In genomic region chr20:6730929-6731328, GRCh38 we compare ENCODE assay signal across 16 cellular contexts. TPM values are rescaled to one million over a fixed set of nuclear protein-coding genes. Genes with fewer than 3 reads are reported as not detected.
A peak's percentile ranks its signal among the peaks of the same experiment; 100 is the strongest.
DNase-seq lines count a peak whose midpoint lies in the region; ATAC-seq, FAIRE-seq and TF ChIP-seq lines count a peak whose summit lies in the region.
"Had no signal": no experiment of that assay in that cellular context is flagged by ENCODE, and none has a peak within 500 bp of the region (broad histone marks: within the 10 kb centered on the region; RNA-seq: fewer than 3 reads in every experiment).

No MANE protein-coding gene starts in this region.

- H3K27me3 ChIP-seq in right lobe of liver = no peaks in the 10 kb centered on the region
- H3K27me3 ChIP-seq in HepG2 (ENCODE audit: control insufficient read depth in 1 of 2, insufficient read depth in 2 of 2, low read length in 2 of 2) = no peaks in the 10 kb centered on the region
- H3K27me3 ChIP-seq in skeletal muscle tissue (ENCODE audit: control insufficient read depth in 3 of 3, insufficient read depth in 3 of 3, low read length in 3 of 3) = no peaks in the 10 kb centered on the region
- no peaks in the 10 kb centered on the region for H3K27me3 ChIP-seq in esophagus muscularis mucosa
- H3K27me3 ChIP-seq in thyroid gland = no peaks in the 10 kb centered on the region
- H3K27me3 ChIP-seq: BE2C had no signal

- TF ChIP-seq EP300 in HepG2 (IDR thresholded peaks at IDR 0.05; ENCODE audit: low read depth in 2 of 2, low read length in 2 of 2) = no peak
- TF ChIP-seq EP300 in HepG2 (CRISPR knock-in tag; IDR thresholded peaks at IDR 0.05; ENCODE audit: borderline replicate concordance) = no peak
- no peak for TF ChIP-seq EP300 in esophagus muscularis mucosa (IDR thresholded peaks at IDR 0.05)

- POLR2A ChIA-PET in HepG2 (lab: Yijun Ruan, JAX) = no interaction called here

- H3K4me3 ChIP-seq in right lobe of liver = no peak overlapping the region
- H3K4me3 ChIP-seq in HepG2 (replicated peaks in 1 of 3; ENCODE audit: insufficient read depth in 1 of 3, low read depth in 2 of 3, low read length in 3 of 3) = no peak overlapping the region
- H3K4me3 ChIP-seq in skeletal muscle tissue (ENCODE audit: low read length in 3 of 3) = no peak overlapping the region
- no peak overlapping the region for H3K4me3 ChIP-seq in esophagus muscularis mucosa
- no peak overlapping the region for H3K4me3 ChIP-seq in thyroid gland (replicated peaks in 1 of 3)

- TF ChIP-seq CTCF in right lobe of liver (IDR thresholded peaks at IDR 0.05) (no peak), HepG2 (CRISPR knock-in tag; IDR thresholded peaks at IDR 0.05) (no peak), esophagus muscularis mucosa (IDR thresholded peaks at IDR 0.05) (no peak), thyroid gland (IDR thresholded peaks at IDR 0.05) (no peak)

- in situ Hi-C loops in HepG2 (cut with HindIII; ENCODE audit: extremely low pct_ligation_motif_present, low pct_unique_long_range_greater_than_20kb) = no loop called here

- H3K4me1 ChIP-seq in right lobe of liver (peaks cover 0 to 9% (median 4%) of the 10 kb centered on the region in 4 donors), HepG2 (ENCODE audit: insufficient read depth, low read length) (no peaks in the 10 kb centered on the region), skeletal muscle tissue (ENCODE audit: control insufficient read depth in 3 of 3, insufficient read depth in 3 of 3, low read length in 3 of 3) (peaks cover 0 to 4% (median 0%) of the 10 kb centered on the region in 3 donors), esophagus muscularis mucosa (peaks cover 0 to 2% (median 0%) of the 10 kb centered on the region in 4 donors), thyroid gland (peaks cover 8% of the 10 kb centered on the region in 2 donors)
- H3K4me1 ChIP-seq: BE2C had no signal

- no peak for TF ChIP-seq RAD21 in HepG2 (CRISPR knock-in tag; IDR thresholded peaks at IDR 0.05)

- H3K79me2 ChIP-seq in HepG2 (ENCODE audit: insufficient read depth, low read length) = no peaks in the 10 kb centered on the region

- WGBS in right lobe of liver (ENCODE audit: insufficient coverage, low coverage, low lambda C conversion rate, missing lambda C conversion rate) = 55% methylated on average over 2 of the region's 2 CpGs
- WGBS in HepG2 (ENCODE audit: low lambda C conversion rate) = 25% methylated on average over 2 of the region's 2 CpGs
- 56% methylated on average over 2 of the region's 2 CpGs for WGBS in esophagus muscularis mucosa
- WGBS in thyroid gland, 2 donors = 68 to 83% methylated on average over 2 of the region's 2 CpGs

- H3K9ac ChIP-seq in HepG2 (ENCODE audit: insufficient read depth, low read depth, low read length) (no peak overlapping the region), skeletal muscle tissue (ENCODE audit: low read depth in 1 of 3, low read length in 3 of 3) (no peak overlapping the region)

- DNase-seq in right lobe of liver = no peak
- DNase-seq in HepG2 (ENCODE audit: low spot score) = no peak
- no peak for DNase-seq in left lobe of liver (ENCODE audit: low spot score)
- DNase-seq in activated naive CD4-positive, alpha-beta T cell treated with Interleukin-2 at 50 U/mL for 16 hours = no peak
- no peak for DNase-seq in esophagus muscularis mucosa (ENCODE audit: extremely low spot score)
- no peak for DNase-seq in thyroid gland
- DNase-seq: BE2C; Caco-2; CD8-positive, alpha-beta memory T cell; DND-41; GF-D8; IMR-90 had no signal

- no peaks in the 10 kb centered on the region for H4K20me1 ChIP-seq in HepG2 (ENCODE audit: insufficient read depth, low read length)

- peak overlapping the region in 1 of 3 donors; percentile 0 for H3K27ac ChIP-seq in right lobe of liver
- no peak overlapping the region for H3K27ac ChIP-seq in HepG2 (ENCODE audit: extremely low read length, insufficient read depth, low read length)
- H3K27ac ChIP-seq in skeletal muscle tissue (ENCODE audit: low read depth, low read length) = peak overlapping the region; percentile 49
- H3K27ac ChIP-seq in esophagus muscularis mucosa (replicated peaks in 1 of 4) = peak overlapping the region in 1 of 4 donors; percentile 59
- no peak overlapping the region for H3K27ac ChIP-seq in thyroid gland

- ATAC-seq in right lobe of liver (peak; percentile 17 to 58 (median 34)), HepG2 (no peak), left lobe of liver (peak; percentile 38)
- ATAC-seq: HCT116 had no signal

- FAIRE-seq in HepG2 (lab: Jason Lieb, UNC) = no peak
- FAIRE-seq: A204.1, H54 had no signal

- TF ChIP-seq POLR2A in right lobe of liver (IDR thresholded peaks at IDR 0.05) (no peak), HepG2 (IDR thresholded peaks at IDR 0.05; ENCODE audit: insufficient read depth in 1 of 2, low read depth in 2 of 2, low read length in 2 of 2) (no peak), esophagus muscularis mucosa (IDR thresholded peaks at IDR 0.05; ENCODE audit: low read depth) (no peak), thyroid gland (IDR thresholded peaks at IDR 0.05) (no peak)

- H3K9me3 ChIP-seq in right lobe of liver = no peaks in the 10 kb centered on the region
- H3K9me3 ChIP-seq in HepG2 (ENCODE audit: low read length) = no peaks in the 10 kb centered on the region
- H3K9me3 ChIP-seq in skeletal muscle tissue (ENCODE audit: control insufficient read depth in 3 of 3, low read length in 3 of 3) = peaks cover 0 to 2% (median 0%) of the 10 kb centered on the region in 3 donors
- peaks cover 0 to 12% (median 0%) of the 10 kb centered on the region in 4 donors for H3K9me3 ChIP-seq in esophagus muscularis mucosa
- no peaks in the 10 kb centered on the region for H3K9me3 ChIP-seq in thyroid gland
- H3K9me3 ChIP-seq: BE2C, Caco-2 had no signal

- no peak overlapping the region for H2AFZ ChIP-seq in HepG2 (ENCODE audit: low read length)

- intact Hi-C loops in right lobe of liver (cut with DNase I) = no loop called here
- intact Hi-C loops in HepG2 (cut with micrococcal nuclease; ENCODE audit: unreplicated experiment) = no loop called here
- intact Hi-C loops in esophagus muscularis mucosa (cut with DNase I) = no loop called here
- intact Hi-C loops in thyroid gland (cut with DNase I) = no loop called here

- CTCF ChIA-PET in HepG2 (lab: Yijun Ruan, JAX; ENCODE audit: low intra/inter-chr PET ratio, low total read pairs) = no interaction called here

- no peaks in the 10 kb centered on the region for H3K36me3 ChIP-seq in right lobe of liver
- H3K36me3 ChIP-seq in HepG2 (replicated peaks in 1 of 2; ENCODE audit: control insufficient read depth in 1 of 2, insufficient read depth in 2 of 2, low read length in 2 of 2) = no peaks in the 10 kb centered on the region
- no peaks in the 10 kb centered on the region for H3K36me3 ChIP-seq in skeletal muscle tissue (ENCODE audit: control insufficient read depth in 3 of 3, insufficient read depth in 3 of 3, low read length in 3 of 3)
- no peaks in the 10 kb centered on the region for H3K36me3 ChIP-seq in esophagus muscularis mucosa
- no peaks in the 10 kb centered on the region for H3K36me3 ChIP-seq in thyroid gland
- H3K36me3 ChIP-seq: BE2C had no signal

- no TSS peak for BruUV-seq in HepG2 (replicated peaks; lab: Mats Ljungman, UMichigan)

- H3K4me2 ChIP-seq in HepG2 (ENCODE audit: low read depth, low read length) = no peak overlapping the region

TF ChIP-seq in HepG2, 621 proteins besides CTCF, POLR2A, EP300 and RAD21 (continues in another document):
- no peak for TF ChIP-seq HES4 (CRISPR knock-in tag; IDR thresholded peaks at IDR 0.05; ENCODE audit: borderline replicate concordance)
- TF ChIP-seq ZMAT5 (CRISPR knock-in tag; IDR thresholded peaks at IDR 0.05; ENCODE audit: borderline replicate concordance, low read depth) = no peak
- TF ChIP-seq HDAC1 (CRISPR knock-in tag; IDR thresholded peaks at IDR 0.05) = no peak
- no peak for TF ChIP-seq ZNF160 (CRISPR knock-in tag; IDR thresholded peaks at IDR 0.05)
- no peak for TF ChIP-seq HNRNPLL (IDR thresholded peaks at IDR 0.05; ENCODE audit: low read depth, low read length, poor library complexity, severe bottlenecking)

RNA-seq across cellular contexts. Expression of gene BMP2, which starts 36.6 kb away (rescaled TPM):
- total RNA-seq in right lobe of liver = 1 to 10 TPM; 1.4 to 9.3 (median 4.9) TPM
- total RNA-seq in HepG2 (2016; rRNA removed; fragmentation: Illumina TruSeq; extraction: Trizol) = 0.02 TPM in 1 of 2 replicates, not detected in the other
- not detected in 2 replicates for total RNA-seq in HepG2 (2016; cell fraction: cytosol; rRNA removed; fragmentation: Illumina TruSeq; extraction: Trizol; ENCODE audit: low read depth)
- total RNA-seq in HepG2 (2016; cell fraction: insoluble cytoplasmic fraction; rRNA removed; fragmentation: Illumina TruSeq; extraction: Trizol) = not detected in 2 replicates
- total RNA-seq in HepG2 (2016; cell fraction: membrane; rRNA removed; fragmentation: Illumina TruSeq; extraction: Trizol) = 0.03 TPM in 1 of 2 replicates, not detected in the other
- 0.09 TPM in 1 of 2 replicates, not detected in the other for total RNA-seq in HepG2 (2016; cell fraction: nucleus; rRNA removed; fragmentation: Illumina TruSeq; extraction: Trizol)
- 0.03 and 0.05 TPM in 2 replicates for polyA plus RNA-seq in HepG2 (2011; rRNA removed)
- 0.01 TPM in 1 of 2 replicates, not detected in the other for polyA plus RNA-seq in HepG2 (2011; cell fraction: cytosol; rRNA removed)
- not detected in 2 replicates for polyA plus RNA-seq in HepG2 (2011; cell fraction: nucleus; rRNA removed)
- 0.09 TPM in 1 of 2 replicates, not detected in the other for polyA plus RNA-seq in HepG2 (2012)
- polyA plus RNA-seq in HepG2 (2016; cell fraction: cytosol; fragmentation: Illumina TruSeq; extraction: Trizol; ENCODE audit: low read depth) = not detected in 2 replicates
- not detected in 2 replicates for polyA plus RNA-seq in HepG2 (2016; cell fraction: insoluble cytoplasmic fraction; fragmentation: Illumina TruSeq; extraction: Trizol; ENCODE audit: low read depth)
- not detected in 2 replicates for polyA plus RNA-seq in HepG2 (2016; cell fraction: membrane; fragmentation: Illumina TruSeq; extraction: Trizol; ENCODE audit: low read depth)
- polyA plus RNA-seq in HepG2 (2016; cell fraction: nucleus; fragmentation: Illumina TruSeq; extraction: Trizol; ENCODE audit: insufficient read depth, low read depth) = not detected in 2 replicates
- polyA minus RNA-seq in HepG2 (2011; rRNA and poly(A)+ RNA removed; ENCODE audit: low replicate concordance) = 16.1 TPM in 1 of 2 replicates, not detected in the other
- 0.18 TPM in 1 of 2 replicates, not detected in the other for polyA minus RNA-seq in HepG2 (2011; cell fraction: cytosol; rRNA and poly(A)+ RNA removed)
- 0.12 TPM in 1 of 2 replicates, not detected in the other for polyA minus RNA-seq in HepG2 (2011; cell fraction: nucleus; rRNA and poly(A)+ RNA removed)
- 2.1 TPM for total RNA-seq in left lobe of liver
- 2.6 TPM for total RNA-seq in skeletal muscle tissue
- 1 to 10 TPM; 5.8 to 8.6 (median 7.2) TPM for total RNA-seq in esophagus muscularis mucosa
- 10 to 100 TPM; 19.1 to 27.1 (median 20.2) TPM for total RNA-seq in thyroid gland
- total RNA-seq: CD8-positive, alpha-beta memory T cell had no signal
- polyA plus RNA-seq: CD8-positive, alpha-beta memory T cell had no signal
